14 cellular contexts compared by ENCODE assay signal in genomic region chr22:48824673-48825651, GRCh38.
DNase-seq lines count a peak whose midpoint lies in the region; ATAC-seq and TF ChIP-seq lines count a peak whose summit lies in the region.
"Had no signal": no experiment of that assay in that cellular context is flagged by ENCODE, and none has a peak within 500 bp of the region (broad histone marks: within the 10 kb centered on the region; RNA-seq: fewer than 3 reads in every experiment).

No MANE protein-coding gene starts in this region.

- CTCF ChIA-PET in HEK293 (lab: Yijun Ruan, JAX), result interaction anchor here (1.5 kb wide), 1 partner anchor 12 kb away, joined by 4 read pairs; no protein-coding TSS in a partner anchor

- peaks cover 19% of the 10 kb centered on the region for H3K4me1 Mint-ChIP-seq in nephron
- peaks cover 0 to 2% of the 10 kb centered on the region in 2 donors for H3K4me1 Mint-ChIP-seq in stimulated activated naive B cell treated with anti-CD40 and anti-IgM and Interleukin-4, amounts not matched to agents 10 μg/mL and 1 μg/mL and 100 μg/mL, for 72 hours
- H3K4me1 Mint-ChIP-seq: activated B cell treated with CpG ODN at 0.5 μM for 24 hours had no signal

- POLR2A ChIA-PET in HEK293 (lab: Yijun Ruan, JAX), result no interaction called here

- H3K9me3 Mint-ChIP-seq in nephron, result no peaks in the 10 kb centered on the region
- H3K9me3 Mint-ChIP-seq in stimulated activated naive B cell treated with anti-CD40 and anti-IgM and Interleukin-4, amounts not matched to agents 10 μg/mL and 1 μg/mL and 100 μg/mL, for 72 hours, result peaks cover 0 to 2% of the 10 kb centered on the region in 2 donors
- H3K9me3 Mint-ChIP-seq: activated B cell treated with CpG ODN at 0.5 μM for 24 hours; activated T-cell treated with anti-CD3 and anti-CD28 coated beads, Interleukin-2, amount 50 U/mL, for 4 hours; CD4-positive, alpha-beta T cell had no signal

- no peaks in the 10 kb centered on the region for H3K36me3 ChIP-seq in HEK293 (ENCODE audit: control insufficient read depth in 2 of 2, insufficient read depth in 1 of 2, low read length in 2 of 2)
- H3K36me3 ChIP-seq in uterus, result no peaks in the 10 kb centered on the region
- H3K36me3 ChIP-seq: colonic mucosa had no signal

- TF ChIP-seq POLR2A in uterus (IDR thresholded peaks at IDR 0.05), result no peak

- TF ChIP-seq CTCF in HEK293 (tag by site-specific recombination; IDR thresholded peaks at IDR 0.05) (no peak), nephron (IDR thresholded peaks at IDR 0.05; ENCODE audit: unreplicated experiment in 3 of 3) (no peak), uterus (IDR thresholded peaks at IDR 0.05) (no peak)

- H3K9me3 ChIP-seq in HEK293 (ENCODE audit: control insufficient read depth, insufficient read depth, low read depth, low read length) (no peaks in the 10 kb centered on the region), uterus (no peaks in the 10 kb centered on the region)
- H3K9me3 ChIP-seq: colonic mucosa had no signal

- H3K4me1 ChIP-seq in HEK293 (ENCODE audit: control insufficient read depth, insufficient read depth, low read length), result no peaks in the 10 kb centered on the region; the same call in 1 of the 2 replicates
- H3K4me1 ChIP-seq in uterus, result no peaks in the 10 kb centered on the region
- H3K4me1 ChIP-seq: colonic mucosa had no signal

- intact Hi-C loops in uterus (cut with DNase I; ENCODE audit: low total_unique reads), result no loop called here

- H3K27ac Mint-ChIP-seq in nephron, result peak overlapping the region; percentile 33 to 64 (median 35)
- no peak overlapping the region for H3K27ac Mint-ChIP-seq in stimulated activated naive B cell treated with anti-CD40 and anti-IgM and Interleukin-4, amounts not matched to agents 10 μg/mL and 1 μg/mL and 100 μg/mL, for 72 hours
- H3K27ac Mint-ChIP-seq: activated B cell treated with CpG ODN at 0.5 μM for 24 hours; CD4-positive, alpha-beta T cell; naive thymus-derived CD8-positive, alpha-beta T cell had no signal

- H3K27me3 ChIP-seq in uterus, result no peaks in the 10 kb centered on the region
- H3K27me3 ChIP-seq: colonic mucosa had no signal

- H3K36me3 Mint-ChIP-seq in nephron (ENCODE audit: low read depth), result no peaks in the 10 kb centered on the region
- H3K36me3 Mint-ChIP-seq in stimulated activated naive B cell treated with anti-CD40 and anti-IgM and Interleukin-4, amounts not matched to agents 10 μg/mL and 1 μg/mL and 100 μg/mL, for 72 hours, result peaks cover 0 to 1% of the 10 kb centered on the region in 2 donors
- H3K36me3 Mint-ChIP-seq: naive thymus-derived CD8-positive, alpha-beta T cell had no signal

- peaks cover 32% of the 10 kb centered on the region for H3K27me3 Mint-ChIP-seq in nephron (ENCODE audit: low read depth)
- H3K27me3 Mint-ChIP-seq in stimulated activated naive B cell treated with anti-CD40 and anti-IgM and Interleukin-4, amounts not matched to agents 10 μg/mL and 1 μg/mL and 100 μg/mL, for 72 hours, result peaks cover 17 to 24% of the 10 kb centered on the region in 2 donors

- H3K4me3 ChIP-seq in HEK293 (ENCODE audit: low read depth, low read length) (no peak overlapping the region), uterus (no peak overlapping the region)
- H3K4me3 ChIP-seq: colonic mucosa had no signal

- H3K27ac ChIP-seq in HEK293 (ENCODE audit: extremely low read depth, low read depth, low read length) (no peak overlapping the region), uterus (no peak overlapping the region)
- H3K27ac ChIP-seq: colonic mucosa had no signal

- no peak for ATAC-seq in stimulated activated naive B cell treated with anti-CD40 and anti-IgM and Interleukin-4, amounts not matched to agents 10 μg/mL and 1 μg/mL and 100 μg/mL, for 72 hours (replicated peaks)
- no peak for ATAC-seq in activated CD4-positive, CD25-positive, alpha-beta regulatory T cell treated with anti-CD3 and anti-CD28 coated beads, Interleukin-2, amount 50 U/mL, for 24 hours
- ATAC-seq: activated T-cell treated with anti-CD3 and anti-CD28 coated beads, Interleukin-2, amount 50 U/mL, for 4 hours; naive thymus-derived CD8-positive, alpha-beta T cell had no signal

- H3K4me3 Mint-ChIP-seq in nephron, result no peak overlapping the region
- no peak overlapping the region for H3K4me3 Mint-ChIP-seq in stimulated activated naive B cell treated with anti-CD40 and anti-IgM and Interleukin-4, amounts not matched to agents 10 μg/mL and 1 μg/mL and 100 μg/mL, for 72 hours
- H3K4me3 Mint-ChIP-seq: activated B cell treated with CpG ODN at 0.5 μM for 24 hours; activated T-cell treated with anti-CD3 and anti-CD28 coated beads, Interleukin-2, amount 50 U/mL, for 4 hours; CD4-positive, alpha-beta T cell; naive thymus-derived CD8-positive, alpha-beta T cell had no signal

- peak; percentile 69 for DNase-seq in COR-L47 (lab: John Stamatoyannopoulos, UW)
- peak; percentile 24 for DNase-seq in SHP77 treated with DMSO at 0.1 percent for 48 hours (lab: John Stamatoyannopoulos, UW)
- DNase-seq in uterus, result no peak
- DNase-seq in stimulated activated naive B cell treated with anti-CD40 and anti-IgM and Interleukin-4, amounts not matched to agents 10 μg/mL and 1 μg/mL and 100 μg/mL, for 72 hours, result no peak
- DNase-seq in NCI-H2196 (lab: John Stamatoyannopoulos, UW; ENCODE audit: unreplicated experiment), result no peak
- DNase-seq: activated B cell treated with CpG ODN at 0.5 μM for 24 hours; activated T-cell treated with anti-CD3 and anti-CD28 coated beads, Interleukin-2, amount 50 U/mL, for 4 hours; CD4-positive, alpha-beta T cell; colonic mucosa; naive thymus-derived CD8-positive, alpha-beta T cell; NCI-H1417 had no signal

TF ChIP-seq in HEK293, 187 proteins besides CTCF, POLR2A, EP300 and RAD21 (continues in another document):
- TF ChIP-seq ZNF324 (tag by site-specific recombination; IDR thresholded peaks at IDR 0.05) (no peak), ZEB2 (tag by site-specific recombination; IDR thresholded peaks at IDR 0.05) (no peak), ZNF837 (tag by site-specific recombination; IDR thresholded peaks at IDR 0.05) (no peak), GLIS2 (tag by site-specific recombination; IDR thresholded peaks at IDR 0.05) (no peak), GLIS1 (tag by site-specific recombination; IDR thresholded peaks at IDR 0.05) (peak; percentile 22; the same call in 1 of the 2 replicates), ZBTB8A (tag by site-specific recombination; IDR thresholded peaks at IDR 0.05) (no peak), BCL11B (tag by site-specific recombination; IDR thresholded peaks at IDR 0.05; ENCODE audit: low read depth) (no peak), ZNF132 (tag by site-specific recombination; IDR thresholded peaks at IDR 0.05; ENCODE audit: borderline replicate concordance) (no peak), ZBTB10 (tag by site-specific recombination; IDR thresholded peaks at IDR 0.05) (no peak), ZNF184 (tag by site-specific recombination; IDR thresholded peaks at IDR 0.05) (no peak), ZIC2 (tag by site-specific recombination; IDR thresholded peaks at IDR 0.05) (peak; percentile 55), EGR2 (tag by site-specific recombination; IDR thresholded peaks at IDR 0.05; ENCODE audit: low read depth) (peak; percentile 92), ZNF335 (tag by site-specific recombination; conservative IDR thresholded peaks at IDR 0.05) (0 out of 2 replicates have a peak, but pooled peaks have one; percentile 33), ZNF830 (tag by site-specific recombination; IDR thresholded peaks at IDR 0.05; ENCODE audit: low read depth) (no peak), ZNF426 (tag by site-specific recombination; IDR thresholded peaks at IDR 0.05) (no peak)
- TF ChIP-seq, protein P1, sequence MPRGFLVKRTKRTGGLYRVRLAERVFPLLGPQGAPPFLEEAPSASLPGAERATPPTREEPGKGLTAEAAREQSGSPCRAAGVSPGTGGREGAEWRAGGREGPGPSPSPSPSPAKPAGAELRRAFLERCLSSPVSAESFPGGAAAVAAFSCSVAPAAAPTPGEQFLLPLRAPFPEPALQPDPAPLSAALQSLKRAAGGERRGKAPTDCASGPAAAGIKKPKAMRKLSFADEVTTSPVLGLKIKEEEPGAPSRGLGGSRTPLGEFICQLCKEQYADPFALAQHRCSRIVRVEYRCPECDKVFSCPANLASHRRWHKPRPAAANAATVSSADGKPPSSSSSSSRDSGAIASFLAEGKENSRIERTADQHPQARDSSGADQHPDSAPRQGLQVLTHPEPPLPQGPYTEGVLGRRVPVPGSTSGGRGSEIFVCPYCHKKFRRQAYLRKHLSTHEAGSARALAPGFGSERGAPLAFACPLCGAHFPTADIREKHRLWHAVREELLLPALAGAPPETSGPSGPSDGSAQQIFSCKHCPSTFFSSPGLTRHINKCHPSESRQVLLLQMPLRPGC (tag by site-specific recombination; IDR thresholded peaks at IDR 0.05), result no peak
- TF ChIP-seq, protein P2, sequence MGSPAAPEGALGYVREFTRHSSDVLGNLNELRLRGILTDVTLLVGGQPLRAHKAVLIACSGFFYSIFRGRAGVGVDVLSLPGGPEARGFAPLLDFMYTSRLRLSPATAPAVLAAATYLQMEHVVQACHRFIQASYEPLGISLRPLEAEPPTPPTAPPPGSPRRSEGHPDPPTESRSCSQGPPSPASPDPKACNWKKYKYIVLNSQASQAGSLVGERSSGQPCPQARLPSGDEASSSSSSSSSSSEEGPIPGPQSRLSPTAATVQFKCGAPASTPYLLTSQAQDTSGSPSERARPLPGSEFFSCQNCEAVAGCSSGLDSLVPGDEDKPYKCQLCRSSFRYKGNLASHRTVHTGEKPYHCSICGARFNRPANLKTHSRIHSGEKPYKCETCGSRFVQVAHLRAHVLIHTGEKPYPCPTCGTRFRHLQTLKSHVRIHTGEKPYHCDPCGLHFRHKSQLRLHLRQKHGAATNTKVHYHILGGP (tag by site-specific recombination; IDR thresholded peaks at IDR 0.05), result no peak

Comparison
In these comparisons a context has a peak if more than half of its experiments do, and no peak if none do; other contexts are left out.
1. DNase-seq: peak in COR-L47 (single experiment) and SHP77 treated with DMSO at 0.1 percent for 48 hours (single experiment); none in uterus (0 of 2), stimulated activated naive B cell treated with anti-CD40 and anti-IgM and Interleukin-4, amounts not matched to agents 10 μg/mL and 1 μg/mL and 100 μg/mL, for 72 hours (single experiment) and NCI-H2196 (single experiment).